In genomic region chr5:136094189-136094912, GRCh38 we compare ENCODE assay signal across 1 cellular context.
TF ChIP-seq lines count a peak whose summit lies in the region.

No MANE protein-coding gene starts in this region.

TF ChIP-seq in K562, 482 proteins besides CTCF, POLR2A, EP300 and RAD21:
- TF ChIP-seq ETV5 (CRISPR knock-in tag; IDR thresholded peaks at IDR 0.05; ENCODE audit: low read depth) (no peak), SFPQ (IDR thresholded peaks at IDR 0.05; ENCODE audit: low read depth, low read length) (no peak), ZNF165 (CRISPR knock-in tag; IDR thresholded peaks at IDR 0.05; ENCODE audit: borderline replicate concordance) (no peak), ZBED1 (IDR thresholded peaks at IDR 0.05) (no peak), MTF1 (CRISPR knock-in tag; IDR thresholded peaks at IDR 0.05; ENCODE audit: borderline replicate concordance) (no peak), OTX1 (CRISPR knock-in tag; IDR thresholded peaks at IDR 0.05) (no peak), TAL1 (IDR thresholded peaks at IDR 0.05) (peak; percentile 59), ZNF121 (CRISPR knock-in tag; conservative IDR thresholded peaks at IDR 0.05) (no peak), ZNF444 (CRISPR knock-in tag; IDR thresholded peaks at IDR 0.05) (no peak), ARID1B (IDR thresholded peaks at IDR 0.05) (peak; percentile 61; the same call in 1 of the 2 replicates), ZFP1 (CRISPR knock-in tag; IDR thresholded peaks at IDR 0.05) (no peak), SMAD4 (CRISPR knock-in tag; conservative IDR thresholded peaks at IDR 0.05) (peak; percentile 94), HLTF (IDR thresholded peaks at IDR 0.05) (no peak), ELF1 (tag; IDR thresholded peaks at IDR 0.05) (no peak), CEBPB (tag; IDR thresholded peaks at IDR 0.05) (peak; percentile 93), SMAD3 (CRISPR knock-in tag; conservative IDR thresholded peaks at IDR 0.05) (no peak), TEAD4 (IDR thresholded peaks at IDR 0.05; ENCODE audit: low read length) (peak; percentile 32; the same call in 1 of the 2 replicates), TEAD4 (CRISPR knock-in tag; IDR thresholded peaks at IDR 0.05; ENCODE audit: borderline replicate concordance) (no peak), ZNF354B (CRISPR knock-in tag; IDR thresholded peaks at IDR 0.05) (no peak), TCF3 (CRISPR knock-in tag; IDR thresholded peaks at IDR 0.05) (peak; percentile 80), MYNN (IDR thresholded peaks at IDR 0.05) (no peak), MYNN (CRISPR knock-in tag; IDR thresholded peaks at IDR 0.05) (no peak), ATF3 (IDR thresholded peaks at IDR 0.05) (peak; percentile 38; the same call in 1 of the 2 replicates), ATF3 (CRISPR knock-in tag; conservative IDR thresholded peaks at IDR 0.05) (no peak), MYC (IDR thresholded peaks at IDR 0.05; ENCODE audit: low read depth, low read length) (no peak), MYC (CRISPR knock-in tag; IDR thresholded peaks at IDR 0.05; ENCODE audit: borderline replicate concordance, low read depth) (no peak), MEIS2 (IDR thresholded peaks at IDR 0.05; ENCODE audit: partially characterized antibody) (peak; percentile 52), CREM (IDR thresholded peaks at IDR 0.05; ENCODE audit: low read depth) (no peak), CEBPG (CRISPR knock-in tag; IDR thresholded peaks at IDR 0.05) (peak; percentile 75), CEBPG (tag; conservative IDR thresholded peaks at IDR 0.05 in 1 of 2, IDR thresholded peaks at IDR 0.05 in 1 of 2) (peak; percentile 89 to 90), NUFIP1 (IDR thresholded peaks at IDR 0.05; ENCODE audit: partially characterized antibody) (no peak), KHSRP (IDR thresholded peaks at IDR 0.05) (no peak), NR4A1 (CRISPR knock-in tag; IDR thresholded peaks at IDR 0.05) (no peak), NR4A1 (tag; IDR thresholded peaks at IDR 0.05) (no peak), CHD4 (IDR thresholded peaks at IDR 0.05; ENCODE audit: insufficient read depth, insufficient replicate concordance, low read depth, low read length, poor library complexity, severe bottlenecking) (no peak), NCOR1 (IDR thresholded peaks at IDR 0.05) (peak; percentile 63; the same call in 1 of the 2 replicates), ETV1 (tag; conservative IDR thresholded peaks at IDR 0.05; ENCODE audit: low read depth) (peak; percentile 86), MAX (CRISPR knock-in tag; IDR thresholded peaks at IDR 0.05) (no peak), DACH1 (IDR thresholded peaks at IDR 0.05; ENCODE audit: partially characterized antibody) (peak; percentile 9), CBFA2T3 (IDR thresholded peaks at IDR 0.05) (peak; percentile 59), TRIM24 (IDR thresholded peaks at IDR 0.05) (peak in 1 of 2 experiments; percentile 53; a peak in 1 of 4 replicates), TEAD2 (tag; IDR thresholded peaks at IDR 0.05) (no peak), RHOXF2B (CRISPR knock-in tag; conservative IDR thresholded peaks at IDR 0.05) (no peak), GTF2A2 (tag; IDR thresholded peaks at IDR 0.05) (no peak), ZBTB11 (CRISPR knock-in tag; IDR thresholded peaks at IDR 0.05) (0 out of 6 replicates have a peak, but pooled peaks of 1 of the 3 experiments have one; percentile 32)
- TF ChIP-seq, protein P1, sequence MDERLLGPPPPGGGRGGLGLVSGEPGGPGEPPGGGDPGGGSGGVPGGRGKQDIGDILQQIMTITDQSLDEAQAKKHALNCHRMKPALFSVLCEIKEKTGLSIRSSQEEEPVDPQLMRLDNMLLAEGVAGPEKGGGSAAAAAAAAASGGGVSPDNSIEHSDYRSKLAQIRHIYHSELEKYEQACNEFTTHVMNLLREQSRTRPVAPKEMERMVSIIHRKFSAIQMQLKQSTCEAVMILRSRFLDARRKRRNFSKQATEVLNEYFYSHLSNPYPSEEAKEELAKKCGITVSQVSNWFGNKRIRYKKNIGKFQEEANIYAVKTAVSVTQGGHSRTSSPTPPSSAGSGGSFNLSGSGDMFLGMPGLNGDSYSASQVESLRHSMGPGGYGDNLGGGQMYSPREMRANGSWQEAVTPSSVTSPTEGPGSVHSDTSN (CRISPR knock-in tag; IDR thresholded peaks at IDR 0.05; ENCODE audit: low read depth), result no peak
- TF ChIP-seq, protein P1 (tag; conservative IDR thresholded peaks at IDR 0.05; ENCODE audit: low read depth), result peak; percentile 62
- TF ChIP-seq, protein P2, sequence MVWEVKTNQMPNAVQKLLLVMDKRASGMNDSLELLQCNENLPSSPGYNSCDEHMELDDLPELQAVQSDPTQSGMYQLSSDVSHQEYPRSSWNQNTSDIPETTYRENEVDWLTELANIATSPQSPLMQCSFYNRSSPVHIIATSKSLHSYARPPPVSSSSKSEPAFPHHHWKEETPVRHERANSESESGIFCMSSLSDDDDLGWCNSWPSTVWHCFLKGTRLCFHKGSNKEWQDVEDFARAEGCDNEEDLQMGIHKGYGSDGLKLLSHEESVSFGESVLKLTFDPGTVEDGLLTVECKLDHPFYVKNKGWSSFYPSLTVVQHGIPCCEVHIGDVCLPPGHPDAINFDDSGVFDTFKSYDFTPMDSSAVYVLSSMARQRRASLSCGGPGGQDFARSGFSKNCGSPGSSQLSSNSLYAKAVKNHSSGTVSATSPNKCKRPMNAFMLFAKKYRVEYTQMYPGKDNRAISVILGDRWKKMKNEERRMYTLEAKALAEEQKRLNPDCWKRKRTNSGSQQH (CRISPR knock-in tag; IDR thresholded peaks at IDR 0.05), result no peak
- TF ChIP-seq, protein P3, sequence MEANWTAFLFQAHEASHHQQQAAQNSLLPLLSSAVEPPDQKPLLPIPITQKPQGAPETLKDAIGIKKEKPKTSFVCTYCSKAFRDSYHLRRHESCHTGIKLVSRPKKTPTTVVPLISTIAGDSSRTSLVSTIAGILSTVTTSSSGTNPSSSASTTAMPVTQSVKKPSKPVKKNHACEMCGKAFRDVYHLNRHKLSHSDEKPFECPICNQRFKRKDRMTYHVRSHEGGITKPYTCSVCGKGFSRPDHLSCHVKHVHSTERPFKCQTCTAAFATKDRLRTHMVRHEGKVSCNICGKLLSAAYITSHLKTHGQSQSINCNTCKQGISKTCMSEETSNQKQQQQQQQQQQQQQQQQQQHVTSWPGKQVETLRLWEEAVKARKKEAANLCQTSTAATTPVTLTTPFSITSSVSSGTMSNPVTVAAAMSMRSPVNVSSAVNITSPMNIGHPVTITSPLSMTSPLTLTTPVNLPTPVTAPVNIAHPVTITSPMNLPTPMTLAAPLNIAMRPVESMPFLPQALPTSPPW (CRISPR knock-in tag; IDR thresholded peaks at IDR 0.05), result 0 out of 2 replicates have a peak, but pooled peaks have one; percentile 30
- TF ChIP-seq, protein P4, sequence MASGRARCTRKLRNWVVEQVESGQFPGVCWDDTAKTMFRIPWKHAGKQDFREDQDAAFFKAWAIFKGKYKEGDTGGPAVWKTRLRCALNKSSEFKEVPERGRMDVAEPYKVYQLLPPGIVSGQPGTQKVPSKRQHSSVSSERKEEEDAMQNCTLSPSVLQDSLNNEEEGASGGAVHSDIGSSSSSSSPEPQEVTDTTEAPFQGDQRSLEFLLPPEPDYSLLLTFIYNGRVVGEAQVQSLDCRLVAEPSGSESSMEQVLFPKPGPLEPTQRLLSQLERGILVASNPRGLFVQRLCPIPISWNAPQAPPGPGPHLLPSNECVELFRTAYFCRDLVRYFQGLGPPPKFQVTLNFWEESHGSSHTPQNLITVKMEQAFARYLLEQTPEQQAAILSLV (tag; IDR thresholded peaks at IDR 0.05), result no peak
TF ChIP-seq in K562: peak in this region for 17.
